1 cellular context compared by ENCODE assay signal in the genomic region with DNA sequence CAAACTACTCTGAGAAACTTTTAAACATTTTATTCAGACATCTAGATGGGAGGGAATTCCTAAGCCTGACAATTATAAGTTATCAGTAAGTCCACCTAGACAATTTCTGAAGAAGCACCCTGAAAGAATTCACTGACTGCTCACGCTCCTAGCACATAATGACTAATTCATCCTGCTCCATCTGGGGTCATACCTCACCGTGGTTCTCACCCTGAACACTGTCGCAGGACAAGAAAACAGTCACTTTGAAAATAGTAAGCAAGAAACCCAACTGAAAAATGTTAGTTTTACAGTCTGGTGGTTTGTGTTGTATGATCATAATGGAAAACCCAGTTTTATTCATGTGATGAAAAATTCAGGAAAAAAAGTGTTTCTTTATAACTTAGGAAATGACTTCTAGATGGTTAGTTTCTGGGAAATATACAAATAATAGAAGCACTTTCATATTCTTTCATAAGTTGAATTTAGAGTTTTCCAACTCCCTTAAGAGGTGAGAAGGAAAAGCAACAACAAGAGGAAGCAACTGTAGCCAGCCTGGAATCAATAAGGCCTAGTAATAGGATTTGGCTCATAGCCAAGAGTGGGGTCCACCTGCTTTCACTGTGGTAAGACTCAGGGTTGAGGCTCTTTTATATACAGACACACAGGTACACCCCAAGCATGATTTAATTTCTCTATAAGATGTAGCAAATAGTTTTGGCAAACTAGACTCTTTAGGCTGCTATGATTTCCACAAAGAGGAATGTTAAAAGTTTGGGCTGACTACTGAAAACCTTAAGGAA.
TF ChIP-seq lines count a peak whose summit lies in the region.

No MANE protein-coding gene starts in this region.

TF ChIP-seq in HepG2, 621 proteins besides CTCF, POLR2A, EP300 and RAD21 (continued from another document):
- TF ChIP-seq ZBTB40 (IDR thresholded peaks at IDR 0.05) (no peak), ZBTB40 (CRISPR knock-in tag; IDR thresholded peaks at IDR 0.05) (no peak), ZNF253 (CRISPR knock-in tag; IDR thresholded peaks at IDR 0.05; ENCODE audit: borderline replicate concordance) (no peak), ESRRA (CRISPR knock-in tag; IDR thresholded peaks at IDR 0.05; ENCODE audit: low read depth) (no peak), ZSCAN12 (CRISPR knock-in tag; IDR thresholded peaks at IDR 0.05) (no peak), CC2D1A (CRISPR knock-in tag; IDR thresholded peaks at IDR 0.05) (no peak), ZNF335 (CRISPR knock-in tag; IDR thresholded peaks at IDR 0.05) (no peak), RBM39 (IDR thresholded peaks at IDR 0.05; ENCODE audit: low read depth, low read length, poor library complexity, severe bottlenecking) (no peak), FOXO1 (CRISPR knock-in tag; IDR thresholded peaks at IDR 0.05) (no peak)
- TF ChIP-seq, protein P1, sequence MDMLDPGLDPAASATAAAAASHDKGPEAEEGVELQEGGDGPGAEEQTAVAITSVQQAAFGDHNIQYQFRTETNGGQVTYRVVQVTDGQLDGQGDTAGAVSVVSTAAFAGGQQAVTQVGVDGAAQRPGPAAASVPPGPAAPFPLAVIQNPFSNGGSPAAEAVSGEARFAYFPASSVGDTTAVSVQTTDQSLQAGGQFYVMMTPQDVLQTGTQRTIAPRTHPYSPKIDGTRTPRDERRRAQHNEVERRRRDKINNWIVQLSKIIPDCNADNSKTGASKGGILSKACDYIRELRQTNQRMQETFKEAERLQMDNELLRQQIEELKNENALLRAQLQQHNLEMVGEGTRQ (IDR thresholded peaks at IDR 0.05; ENCODE audit: low read depth, low read length) = no peak
- TF ChIP-seq, protein P1 (CRISPR knock-in tag; IDR thresholded peaks at IDR 0.05; ENCODE audit: borderline replicate concordance) = no peak
- TF ChIP-seq, protein P2, sequence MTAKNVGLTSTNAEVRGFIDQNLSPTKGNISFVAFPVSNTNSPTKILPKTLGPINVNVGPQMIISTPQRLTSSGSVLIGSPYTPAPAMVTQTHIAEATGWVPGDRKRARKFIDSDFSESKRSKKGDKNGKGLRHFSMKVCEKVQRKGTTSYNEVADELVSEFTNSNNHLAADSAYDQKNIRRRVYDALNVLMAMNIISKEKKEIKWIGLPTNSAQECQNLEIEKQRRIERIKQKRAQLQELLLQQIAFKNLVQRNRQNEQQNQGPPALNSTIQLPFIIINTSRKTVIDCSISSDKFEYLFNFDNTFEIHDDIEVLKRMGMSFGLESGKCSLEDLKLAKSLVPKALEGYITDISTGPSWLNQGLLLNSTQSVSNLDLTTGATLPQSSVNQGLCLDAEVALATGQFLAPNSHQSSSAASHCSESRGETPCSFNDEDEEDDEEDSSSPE (CRISPR knock-in tag; IDR thresholded peaks at IDR 0.05) = no peak
- TF ChIP-seq, protein P3, sequence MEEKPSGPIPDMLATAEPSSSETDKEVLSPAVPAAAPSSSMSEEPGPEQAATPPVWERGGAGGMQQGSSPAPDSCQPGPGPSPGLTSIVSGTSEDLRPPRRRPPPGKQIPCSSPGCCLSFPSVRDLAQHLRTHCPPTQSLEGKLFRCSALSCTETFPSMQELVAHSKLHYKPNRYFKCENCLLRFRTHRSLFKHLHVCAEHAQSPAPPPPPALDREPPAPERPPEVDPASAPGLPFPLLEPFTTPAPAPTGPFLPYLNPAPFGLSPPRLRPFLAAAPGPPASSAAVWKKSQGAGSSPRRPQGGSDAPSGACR (CRISPR knock-in tag; IDR thresholded peaks at IDR 0.05) = no peak
